Comparison of ENCODE assay signal across 9 cellular contexts in the genomic region with DNA sequence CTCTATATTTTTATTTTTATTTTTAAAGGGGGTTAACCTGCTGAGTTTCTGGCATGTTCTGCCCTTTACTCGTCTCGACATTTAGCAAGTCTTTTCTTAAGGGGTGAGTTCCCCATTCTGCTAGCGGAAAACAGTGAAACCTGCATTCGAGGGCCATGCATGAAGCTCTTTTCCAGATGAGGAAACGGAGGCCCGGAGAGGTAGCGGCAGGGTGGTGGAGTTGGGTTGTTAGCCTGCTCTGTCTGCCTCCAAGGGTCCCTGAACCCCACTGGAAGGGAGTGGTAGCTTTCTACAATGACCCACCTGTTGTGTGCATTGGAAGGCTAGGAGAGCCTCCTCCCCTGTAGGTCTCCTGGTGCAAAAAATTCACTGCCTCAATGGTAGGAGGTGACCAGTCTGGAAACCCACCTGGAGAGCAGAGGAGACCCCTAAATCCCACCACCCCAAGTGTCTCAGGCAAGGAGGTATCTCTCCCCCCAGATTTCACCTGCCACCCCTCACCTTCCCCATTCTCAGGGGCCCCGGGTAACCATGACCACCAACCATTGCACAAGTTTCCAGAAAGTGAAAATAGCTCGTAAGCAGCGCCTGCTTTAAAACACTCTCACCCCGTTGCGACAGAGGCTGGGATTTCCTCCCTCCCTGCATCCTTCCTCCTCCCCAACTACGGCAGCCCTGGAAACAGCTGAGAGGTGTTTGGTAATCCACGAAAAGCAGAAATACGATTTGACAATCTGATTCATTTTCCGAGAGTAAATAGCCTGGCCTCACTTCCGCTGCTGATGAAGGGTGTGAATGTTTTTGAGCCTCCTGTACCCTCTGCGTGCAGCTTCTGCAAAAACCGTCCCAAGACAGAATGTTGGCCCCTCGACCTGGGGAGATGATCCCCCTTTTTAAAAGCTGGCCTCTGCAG. TPM values are rescaled to one million over a fixed set of nuclear protein-coding genes. Genes with fewer than 3 reads are reported as not detected.
DNase-seq lines count a peak whose midpoint lies in the region; TF ChIP-seq lines count a peak whose summit lies in the region.
"Had no signal": no experiment of that assay in that cellular context is flagged by ENCODE, and none has a peak within 500 bp of the region (broad histone marks: within the 10 kb centered on the region; RNA-seq: fewer than 3 reads in every experiment).

No MANE protein-coding gene starts in this region.

- no peak for TF ChIP-seq CTCF in esophagus squamous epithelium (IDR thresholded peaks at IDR 0.05)

- TF ChIP-seq POLR2A in esophagus squamous epithelium (IDR thresholded peaks at IDR 0.05), result no peak

- DNase-seq in activated T-cell treated with anti-CD3 and anti-CD28 coated beads, Interleukin-2, amount 50 U/mL, for 1 hour, result peak; percentile 65
- no peak for DNase-seq in activated T-cell treated with anti-CD3 and anti-CD28 coated beads for 4 hours
- peak; percentile 39 to 46 for DNase-seq in activated CD4-positive, alpha-beta T cell treated with anti-CD3 and anti-CD28 coated beads, Interleukin-2, amount 50 U/mL, for 48 hours
- DNase-seq in esophagus squamous epithelium (lab: John Stamatoyannopoulos, UW), result no peak
- peak; percentile 26 for DNase-seq in occipital lobe (lab: John Stamatoyannopoulos, UW)
- DNase-seq in NCI-H2171 treated with DMSO at 0.1 percent for 48 hours (lab: John Stamatoyannopoulos, UW), result no peak
- DNase-seq in NCI-H146 treated with DMSO at 0.1 percent for 48 hours (lab: John Stamatoyannopoulos, UW; ENCODE audit: unreplicated experiment), result no peak
- DNase-seq in NCI-H1694 (lab: John Stamatoyannopoulos, UW), result no peak

- H3K27me3 ChIP-seq in esophagus squamous epithelium, result peaks cover 0 to 16% (median 0%) of the 10 kb centered on the region in 4 donors

- intact Hi-C loops in esophagus squamous epithelium (cut with DNase I), result no loop called here

- H3K27ac ChIP-seq in esophagus squamous epithelium, result peak overlapping the region; percentile 89 to 96 (median 94)
- H3K27ac ChIP-seq: C4-2B had no signal

- H3K36me3 ChIP-seq in esophagus squamous epithelium, result peaks cover 0 to 22% (median 0%) of the 10 kb centered on the region in 3 donors

- peaks cover 23 to 70% (median 26%) of the 10 kb centered on the region in 3 donors for H3K4me1 ChIP-seq in esophagus squamous epithelium

- H3K9me3 ChIP-seq in esophagus squamous epithelium, result no peaks in the 10 kb centered on the region

- WGBS in esophagus squamous epithelium, 2 donors, result 33 to 34% methylated on average over 16 to 19 of the region's 20 CpGs

- H3K4me3 ChIP-seq in esophagus squamous epithelium, result peak overlapping the region; percentile 57 to 91 (median 78)

RNA-seq across cellular contexts. Expression of a gene that starts 3.5 kb away (rescaled TPM):
- 10 to 100 TPM in 1 of 4 donors, 1 to 10 TPM in 3; 4.2 to 11.4 (median 8.0) TPM for total RNA-seq in esophagus squamous epithelium
- 3.1 TPM for total RNA-seq in occipital lobe

Comparison
In these comparisons a context has a peak if more than half of its experiments do, and no peak if none do; other contexts are left out.
1. DNase-seq: peak in activated T-cell treated with anti-CD3 and anti-CD28 coated beads, Interleukin-2, amount 50 U/mL, for 1 hour (single experiment), activated CD4-positive, alpha-beta T cell treated with anti-CD3 and anti-CD28 coated beads, Interleukin-2, amount 50 U/mL, for 48 hours (2 of 2) and occipital lobe (single experiment); none in activated T-cell treated with anti-CD3 and anti-CD28 coated beads for 4 hours (single experiment), esophagus squamous epithelium (single experiment), NCI-H2171 treated with DMSO at 0.1 percent for 48 hours (single experiment), NCI-H146 treated with DMSO at 0.1 percent for 48 hours (single experiment) and NCI-H1694 (single experiment).